In genomic region chr15:40962317-40962716, GRCh38 we compare ENCODE assay signal across 10 cellular contexts. TPM values are rescaled to one million over a fixed set of nuclear protein-coding genes. Genes with fewer than 3 reads are reported as not detected.
"Had no signal": no experiment of that assay in that cellular context is flagged by ENCODE, and none has a peak within 500 bp of the region (broad histone marks: within the 10 kb centered on the region; RNA-seq: fewer than 3 reads in every experiment).

No MANE protein-coding gene starts in this region.

RNA-seq across cellular contexts. Expression of gene DLL4, which starts 33.2 kb away (rescaled TPM):
- total RNA-seq: activated B cell treated with CpG ODN at 0.5 μM for 24 hours; activated CD4-positive, alpha-beta memory T cell treated with anti-CD3 and anti-CD28 coated beads for 36 hours; activated CD4-positive, alpha-beta memory T cell treated with anti-CD3 and anti-CD28 coated beads, Interleukin-2, amount 10 ng/mL, durations not matched to agents 7 days and 5 days; activated CD4-positive, alpha-beta T cell treated with anti-CD3 and anti-CD28 coated beads, Interleukin-2, amount 10 ng/mL, durations not matched to agents 24 days and 14 days; activated CD4-positive, alpha-beta T cell treated with anti-CD3 and anti-CD28 coated beads, Interleukin-2, amount 10 ng/mL, durations not matched to agents 7 days and 5 days; activated CD8-positive, alpha-beta T cell treated with anti-CD3 and anti-CD28 coated beads for 36 hours; activated CD8-positive, alpha-beta T cell treated with anti-CD3 and anti-CD28 coated beads, Interleukin-2, amount 10 ng/mL, durations not matched to agents 7 days and 5 days; T-helper 1 cell treated with Interleukin-12 subunit alpha and Interleukin-12 subunit beta and Interleukin-4 antibody, amounts not matched to agents 30 ng/mL and 1 ng/mL, for 36 hours; T-helper 17 cell; T-helper 2 cell treated with Interferon-gamma antibody and Interleukin-4, amounts not matched to agents 100 ng/mL and 5 ng/mL, for 36 hours had no signal
